Comparison of ENCODE assay signal across 9 cellular contexts in the genomic region with DNA sequence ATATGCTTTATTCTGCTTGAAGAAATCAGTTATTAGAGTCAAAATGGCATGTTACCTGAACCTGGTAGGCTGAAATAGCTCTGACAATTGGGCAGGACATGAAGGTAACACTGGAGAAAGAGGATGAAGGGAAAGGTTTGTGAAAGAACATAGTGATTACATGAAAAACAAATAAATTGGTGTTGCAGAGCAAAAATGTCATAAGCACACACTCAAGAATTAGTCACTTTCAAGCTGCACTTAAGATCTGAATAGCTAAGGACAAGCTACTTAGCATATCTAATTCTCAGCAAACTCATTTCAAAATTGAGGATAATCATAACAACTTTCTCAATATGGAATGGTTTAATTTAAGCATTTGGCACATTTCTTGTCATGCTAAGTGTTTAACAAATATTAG.
"Had no signal": no experiment of that assay in that cellular context is flagged by ENCODE, and none has a peak within 500 bp of the region (broad histone marks: within the 10 kb centered on the region; RNA-seq: fewer than 3 reads in every experiment).

No MANE protein-coding gene starts in this region.

- FAIRE-seq: H1, H54, HepG2, K562 had no signal

- H3K4me3 Mint-ChIP-seq: GM23338, H9 had no signal

- ATAC-seq: GM23338, HepG2, K562 had no signal

- DNase-seq: H9, HCEC 1CT, IMR-90, KG1 had no signal

- H3K4me1 Mint-ChIP-seq: GM23338 had no signal

- H3K4me2 ChIP-seq: GM23338 had no signal

- H3K27ac Mint-ChIP-seq: GM23338, H9 had no signal

- H2AFZ ChIP-seq: GM23338 had no signal

- H3K4me3 ChIP-seq: GM23338, K562 had no signal
